In the genomic region with DNA sequence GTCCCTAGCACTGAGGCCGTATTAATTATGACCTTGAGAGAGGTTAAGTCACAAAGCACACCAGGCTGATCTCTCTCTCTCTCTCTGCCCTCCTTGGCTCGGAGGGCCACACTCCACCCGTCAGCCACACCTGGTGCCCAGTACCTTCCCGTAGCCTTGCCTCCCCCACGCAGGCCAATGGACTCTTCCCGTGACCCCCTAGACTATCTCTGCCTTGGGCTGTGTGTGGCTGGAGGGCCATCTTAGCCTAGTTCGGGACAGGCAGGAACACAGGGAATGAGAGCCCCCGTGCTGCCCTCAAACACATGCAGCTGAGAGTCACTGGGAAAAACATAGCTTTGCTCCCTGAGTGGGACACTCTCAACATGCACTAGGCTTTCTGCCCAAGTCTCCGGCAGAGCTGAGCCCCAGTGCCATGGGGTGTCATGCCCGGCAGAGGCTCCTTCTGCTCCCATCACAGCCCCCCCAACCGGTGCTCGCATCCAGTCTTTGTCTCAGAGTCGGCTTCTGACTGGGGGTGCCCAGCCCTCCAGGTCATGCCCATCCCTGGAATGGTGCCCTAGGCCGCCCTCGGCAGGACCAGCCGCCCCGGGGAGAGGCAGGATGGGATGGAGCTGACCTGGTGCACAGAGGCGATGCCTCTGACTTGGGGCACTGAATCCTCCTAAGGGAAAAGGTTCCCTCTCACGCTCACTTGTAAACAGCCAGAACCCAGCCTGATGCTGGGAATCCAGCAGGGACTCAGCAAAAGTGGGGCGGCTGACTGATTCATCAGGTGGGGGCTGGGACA, we compare ENCODE assay signal across 21 cellular contexts.
"Had no signal": no experiment of that assay in that cellular context is flagged by ENCODE, and none has a peak within 500 bp of the region (broad histone marks: within the 10 kb centered on the region; RNA-seq: fewer than 3 reads in every experiment).

No MANE protein-coding gene starts in this region.

- DNase-seq: colonic mucosa; dermis blood vessel endothelial cell; esophagus squamous epithelium; foreskin fibroblast; glutamatergic neuron; islet precursor cell; mesenchymal stem cell; naive B cell; right cardiac atrium; stimulated activated CD4-positive, alpha-beta T cell treated with anti-CD3 and anti-CD28 coated beads, Interleukin-4, amount 100 ng/mL, for 1 hour; stimulated activated CD8-positive, alpha-beta memory T cell treated with anti-CD3 and anti-CD28 coated beads, Interleukin-4, amount 100 ng/mL, for 48 hours; stimulated activated naive CD8-positive, alpha-beta T cell treated with anti-CD3 and anti-CD28 coated beads, Interleukin-15, Interleukin-2, amounts not matched to agents 100 U/mL and 50 U/mL, for 24 hours; thyroid gland; uterus had no signal

- H3K4me3 ChIP-seq: colonic mucosa, esophagus squamous epithelium, gastroesophageal sphincter, lung, smooth muscle cell, suprapubic skin, thyroid gland, uterus had no signal

- H3K27me3 ChIP-seq: colonic mucosa, thyroid gland, uterus had no signal

- H3K4me1 ChIP-seq: colonic mucosa, esophagus squamous epithelium, gastroesophageal sphincter, suprapubic skin, uterus had no signal

- H3K9me3 ChIP-seq: colonic mucosa, esophagus squamous epithelium, gastroesophageal sphincter, neutrophil, suprapubic skin, thyroid gland, uterus had no signal

- H3K27ac ChIP-seq: colonic mucosa, esophagus squamous epithelium, gastroesophageal sphincter, neutrophil, suprapubic skin, uterus had no signal

- ATAC-seq: gastroesophageal sphincter; left lobe of liver; right cardiac atrium; stimulated activated effector memory CD8-positive, alpha-beta T cell treated with anti-CD3 and anti-CD28 coated beads, Interleukin-12 subunit alpha, Interleukin-12 subunit beta, amount 100 ng/mL, for 72 hours; stimulated activated naive CD8-positive, alpha-beta T cell treated with anti-CD3 and anti-CD28 coated beads, Interleukin-15, Interleukin-2, amounts not matched to agents 100 U/mL and 50 U/mL, for 24 hours had no signal

- H3K36me3 ChIP-seq: colonic mucosa, esophagus squamous epithelium, gastroesophageal sphincter, neutrophil, suprapubic skin, thyroid gland, uterus had no signal
